Comparison of ENCODE assay signal across 7 cellular contexts in genomic region chr19:13115936-13116281, GRCh38. TPM values are rescaled to one million over a fixed set of nuclear protein-coding genes. Genes with fewer than 3 reads are reported as not detected.
A peak's percentile ranks its signal among the peaks of the same experiment; 100 is the strongest.
DNase-seq lines count a peak whose midpoint lies in the region; ATAC-seq and TF ChIP-seq lines count a peak whose summit lies in the region.

No MANE protein-coding gene starts in this region.

- H3K4me3 ChIP-seq in HFF-Myc (replicated peaks; ENCODE audit: low read depth, low read length) (peak overlapping the region; percentile 99), iPS-11a (ENCODE audit: low read depth, low read length) (peak overlapping the region; percentile 96)

- no peaks in the 10 kb centered on the region for H3K9me3 Mint-ChIP-seq in activated CD8-positive, alpha-beta T cell treated with anti-CD3 and anti-CD28 coated beads for 36 hours
- H3K9me3 Mint-ChIP-seq in stimulated activated effector memory CD8-positive, alpha-beta T cell treated with anti-CD3 and anti-CD28 coated beads, Interleukin-12 subunit alpha, Interleukin-12 subunit beta, amount 100 ng/mL, for 72 hours = no peaks in the 10 kb centered on the region

- no peak for ATAC-seq in activated CD8-positive, alpha-beta T cell treated with anti-CD3 and anti-CD28 coated beads for 36 hours
- no peak for ATAC-seq in stimulated activated effector memory CD8-positive, alpha-beta T cell treated with anti-CD3 and anti-CD28 coated beads, Interleukin-12 subunit alpha, Interleukin-12 subunit beta, amount 100 ng/mL, for 72 hours
- no peak for ATAC-seq in HG02938 (IDR thresholded peaks at IDR 0.05; ENCODE audit: unreplicated experiment)

- DNase-seq in HFF-Myc (ENCODE audit: extremely low read depth, low read depth) (no peak), NCI-H2029 (lab: John Stamatoyannopoulos, UW) (no peak), NOMO-1 (lab: John Stamatoyannopoulos, UW; ENCODE audit: unreplicated experiment in 2 of 2) (no peak)
- DNase-seq in activated CD8-positive, alpha-beta T cell treated with anti-CD3 and anti-CD28 coated beads for 36 hours = no peak
- no peak for DNase-seq in stimulated activated effector memory CD8-positive, alpha-beta T cell treated with anti-CD3 and anti-CD28 coated beads, Interleukin-12 subunit alpha, Interleukin-12 subunit beta, amount 100 ng/mL, for 72 hours (ENCODE audit: low spot score in 2 of 2)

- intact Hi-C loops in activated CD8-positive, alpha-beta T cell treated with anti-CD3 and anti-CD28 coated beads for 36 hours (cut with micrococcal nuclease) = loop anchor here (5.0 kb wide), 1 partner anchor 36 kb away; the partner anchor contains the start of genes IER2 and STX10

- POLR2A ChIA-PET in activated CD8-positive, alpha-beta T cell treated with anti-CD3 and anti-CD28 coated beads for 36 hours (lab: Charles Lee) = interaction anchor here (1.0 to 7.6 kb wide), 6 partner anchors 11 to 158 kb away, joined by 3 to 63 read pairs (median 36); partner anchors contain the start of genes GADD45GIP1 and LYL1

- H3K27me3 Mint-ChIP-seq in activated CD8-positive, alpha-beta T cell treated with anti-CD3 and anti-CD28 coated beads for 36 hours = no peaks in the 10 kb centered on the region

- peak overlapping the region; percentile 95 for H3K27ac Mint-ChIP-seq in activated CD8-positive, alpha-beta T cell treated with anti-CD3 and anti-CD28 coated beads for 36 hours
- H3K27ac Mint-ChIP-seq in stimulated activated effector memory CD8-positive, alpha-beta T cell treated with anti-CD3 and anti-CD28 coated beads, Interleukin-12 subunit alpha, Interleukin-12 subunit beta, amount 100 ng/mL, for 72 hours = peak overlapping the region; percentile 93

- peak overlapping the region; percentile 86 for H3K4me3 Mint-ChIP-seq in activated CD8-positive, alpha-beta T cell treated with anti-CD3 and anti-CD28 coated beads for 36 hours
- H3K4me3 Mint-ChIP-seq in stimulated activated effector memory CD8-positive, alpha-beta T cell treated with anti-CD3 and anti-CD28 coated beads, Interleukin-12 subunit alpha, Interleukin-12 subunit beta, amount 100 ng/mL, for 72 hours = peak overlapping the region; percentile 85

- H3K36me3 Mint-ChIP-seq in activated CD8-positive, alpha-beta T cell treated with anti-CD3 and anti-CD28 coated beads for 36 hours (ENCODE audit: low read depth) = peaks cover 22% of the 10 kb centered on the region
- H3K36me3 Mint-ChIP-seq in stimulated activated effector memory CD8-positive, alpha-beta T cell treated with anti-CD3 and anti-CD28 coated beads, Interleukin-12 subunit alpha, Interleukin-12 subunit beta, amount 100 ng/mL, for 72 hours = peaks cover 61% of the 10 kb centered on the region

- TF ChIP-seq CTCF in HFF-Myc (IDR thresholded peaks at IDR 0.05; ENCODE audit: low read depth, low read length, missing control alignments) = no peak
- TF ChIP-seq CTCF in activated CD8-positive, alpha-beta T cell treated with anti-CD3 and anti-CD28 coated beads for 36 hours (IDR thresholded peaks at IDR 0.05) = no peak

- H3K4me1 Mint-ChIP-seq in activated CD8-positive, alpha-beta T cell treated with anti-CD3 and anti-CD28 coated beads for 36 hours (ENCODE audit: low read depth) = peaks cover 36% of the 10 kb centered on the region
- H3K4me1 Mint-ChIP-seq in stimulated activated effector memory CD8-positive, alpha-beta T cell treated with anti-CD3 and anti-CD28 coated beads, Interleukin-12 subunit alpha, Interleukin-12 subunit beta, amount 100 ng/mL, for 72 hours = peaks cover 34% of the 10 kb centered on the region

- CTCF ChIA-PET in activated CD8-positive, alpha-beta T cell treated with anti-CD3 and anti-CD28 coated beads for 36 hours (lab: Charles Lee) = interaction anchor here (1.3 to 5.4 kb wide), 2 partner anchors 11 to 37 kb away, joined by 3 to 39 read pairs; no protein-coding TSS in a partner anchor

RNA-seq across cellular contexts. Expression of gene TRMT1, which starts 0.6 kb away (rescaled TPM):
- total RNA-seq in activated CD8-positive, alpha-beta T cell treated with anti-CD3 and anti-CD28 coated beads for 36 hours = 10 to 100 TPM; 85.0 to 95.7 TPM

RNA-seq across cellular contexts. Expression of gene NACC1, which starts 2.2 kb away (rescaled TPM):
- total RNA-seq in activated CD8-positive, alpha-beta T cell treated with anti-CD3 and anti-CD28 coated beads for 36 hours = 10 to 100 TPM; 73.8 to 87.5 TPM

RNA-seq across cellular contexts. Expression of gene LYL1, which starts 13.3 kb away (rescaled TPM):
- 1 to 10 TPM; 3.9 to 4.8 TPM for total RNA-seq in activated CD8-positive, alpha-beta T cell treated with anti-CD3 and anti-CD28 coated beads for 36 hours

RNA-seq across cellular contexts. Expression of gene STX10, which starts 34.3 kb away (rescaled TPM):
- 10 to 100 TPM; 66.8 to 72.4 TPM for total RNA-seq in activated CD8-positive, alpha-beta T cell treated with anti-CD3 and anti-CD28 coated beads for 36 hours

RNA-seq across cellular contexts. Expression of gene IER2, which starts 34.3 kb away (rescaled TPM):
- 100 to 1,000 TPM; 120 to 122 TPM for total RNA-seq in activated CD8-positive, alpha-beta T cell treated with anti-CD3 and anti-CD28 coated beads for 36 hours
